Comparison of ENCODE assay signal across 14 cellular contexts in genomic region chr5:157107508-157107907, GRCh38. TPM values are rescaled to one million over a fixed set of nuclear protein-coding genes. Genes with fewer than 3 reads are reported as not detected.
DNase-seq lines count a peak whose midpoint lies in the region; ATAC-seq and TF ChIP-seq lines count a peak whose summit lies in the region.
"Had no signal": no experiment of that assay in that cellular context is flagged by ENCODE, and none has a peak within 500 bp of the region (broad histone marks: within the 10 kb centered on the region; RNA-seq: fewer than 3 reads in every experiment).

No MANE protein-coding gene starts in this region.

- H3K36me3 Mint-ChIP-seq in CD8-positive, alpha-beta T cell: peaks cover 10% of the 10 kb centered on the region

- peak overlapping the region; percentile 39 for H3K4me3 Mint-ChIP-seq in CD8-positive, alpha-beta T cell

- no peak overlapping the region for H3K9ac ChIP-seq in trophoblast cell (ENCODE audit: low read length)

- TF ChIP-seq CTCF in CD8-positive, alpha-beta T cell (IDR thresholded peaks at IDR 0.05): no peak
- TF ChIP-seq CTCF in NB4 (IDR thresholded peaks at IDR 0.05; ENCODE audit: low read depth, low read length) (no peak), testis (IDR thresholded peaks at IDR 0.05) (no peak)

- H3K79me2 ChIP-seq in trophoblast cell (ENCODE audit: control insufficient read depth, insufficient read depth, low read length, poor library complexity): no peaks in the 10 kb centered on the region

- H3K79me1 ChIP-seq in trophoblast cell (ENCODE audit: low read length): peaks cover 8% of the 10 kb centered on the region

- no peak overlapping the region for H2BK12ac ChIP-seq in trophoblast cell (ENCODE audit: low read length)

- no peaks in the 10 kb centered on the region for H3K9me3 Mint-ChIP-seq in CD8-positive, alpha-beta T cell

- H4K12ac ChIP-seq in trophoblast cell (ENCODE audit: low read depth, low read length): no peak overlapping the region

- H2AFZ ChIP-seq in trophoblast cell (ENCODE audit: insufficient read depth, low read length, poor library complexity): no peak overlapping the region

- no peak overlapping the region for H3K14ac ChIP-seq in trophoblast cell (ENCODE audit: low read length)

- POLR2A ChIA-PET in CD8-positive, alpha-beta T cell (lab: Charles Lee): interaction anchor here (0.6 kb wide), 1 partner anchor 567 kb away, joined by 3 read pairs; no protein-coding TSS in a partner anchor

- no peak overlapping the region for H3K4ac ChIP-seq in trophoblast cell (ENCODE audit: low read depth, low read length)

- no peak overlapping the region for H3K23ac ChIP-seq in trophoblast cell (ENCODE audit: low read length)

- H3K27me3 Mint-ChIP-seq in CD8-positive, alpha-beta T cell (ENCODE audit: low read depth): no peaks in the 10 kb centered on the region

- H3K27ac ChIP-seq in CD8-positive, alpha-beta T cell (ENCODE audit: low read depth, low read length): no peak overlapping the region
- H3K27ac ChIP-seq in trophoblast cell (ENCODE audit: low read depth, low read length): no peak overlapping the region
- no peak overlapping the region for H3K27ac ChIP-seq in testis
- no peak overlapping the region for H3K27ac ChIP-seq in right cardiac atrium (ENCODE audit: low read length)
- H3K27ac ChIP-seq: RWPE1 had no signal

- H3K27me3 ChIP-seq in CD8-positive, alpha-beta T cell (ENCODE audit: insufficient read depth, low read length): no peaks in the 10 kb centered on the region
- H3K27me3 ChIP-seq in trophoblast cell (ENCODE audit: insufficient read depth, low read length): no peaks in the 10 kb centered on the region
- H3K27me3 ChIP-seq in testis: no peaks in the 10 kb centered on the region
- H3K27me3 ChIP-seq in right cardiac atrium (ENCODE audit: control insufficient read depth, insufficient read depth): no peaks in the 10 kb centered on the region

- WGBS in trophoblast cell (ENCODE audit: extremely low coverage, insufficient coverage, insufficient read length): no CpG with 5 or more reads among the region's 3 CpGs
- 62 to 74% methylated on average over 3 of the region's 3 CpGs for WGBS in testis, 2 donors
- 57% methylated on average over 3 of the region's 3 CpGs for WGBS in right cardiac atrium

- DNase-seq in CD8-positive, alpha-beta T cell: no peak
- DNase-seq in NB4 (ENCODE audit: low read depth) (peak; percentile 46), astrocyte of the hippocampus (ENCODE audit: low read depth, low spot score) (peak; percentile 9), trophoblast cell (peak; percentile 39 to 44), testis (no peak), right cardiac atrium (no peak)
- no peak for DNase-seq in NK-92 treated with Interleukin-12 subunit alpha and Interleukin-12 subunit beta, amount 100 ng/mL, for 24 hours (lab: John Stamatoyannopoulos, UW)
- DNase-seq: amniotic stem cell, glutamatergic neuron had no signal

- no peak overlapping the region for H3K18ac ChIP-seq in trophoblast cell (ENCODE audit: low read length)

- intact Hi-C loops in CD8-positive, alpha-beta T cell (cut with DNase I, micrococcal nuclease): no loop called here
- intact Hi-C loops in testis (cut with DNase I; ENCODE audit: low total_unique reads): no loop called here
- intact Hi-C loops in right cardiac atrium (cut with DNase I): no loop called here

- peak overlapping the region; percentile 38 for H3K4me2 ChIP-seq in trophoblast cell (ENCODE audit: low read length)

- no peak overlapping the region for H4K91ac ChIP-seq in trophoblast cell (ENCODE audit: low read depth, low read length)

- peak overlapping the region; percentile 49 for H3K27ac Mint-ChIP-seq in CD8-positive, alpha-beta T cell

- H2BK5ac ChIP-seq in trophoblast cell (ENCODE audit: low read depth, low read length, poor library complexity): no peak overlapping the region

- ATAC-seq in CD8-positive, alpha-beta T cell: no peak
- no peak for ATAC-seq in GM18502 (IDR thresholded peaks at IDR 0.05; ENCODE audit: poor library complexity, unreplicated experiment)
- no peak for ATAC-seq in right cardiac atrium
- ATAC-seq: HCT116 had no signal

- TF ChIP-seq POLR2A in NB4 (IDR thresholded peaks at IDR 0.05; ENCODE audit: extremely low read depth, insufficient read length) (no peak), testis (IDR thresholded peaks at IDR 0.05) (no peak)

- no peaks in the 10 kb centered on the region for H3K36me3 ChIP-seq in CD8-positive, alpha-beta T cell (ENCODE audit: insufficient read depth, low read length)
- no peaks in the 10 kb centered on the region for H3K36me3 ChIP-seq in trophoblast cell (ENCODE audit: control insufficient read depth in 1 of 2, insufficient read depth in 2 of 2, low read length in 2 of 2)
- no peaks in the 10 kb centered on the region for H3K36me3 ChIP-seq in testis (ENCODE audit: low read depth, missing control alignments)

- no peak overlapping the region for H4K8ac ChIP-seq in trophoblast cell (ENCODE audit: low read depth, low read length)

- peaks cover 43% of the 10 kb centered on the region for H3K4me1 Mint-ChIP-seq in CD8-positive, alpha-beta T cell (ENCODE audit: low read depth)

- H2BK120ac ChIP-seq in trophoblast cell (ENCODE audit: insufficient read depth, low read length, poor library complexity): no peak overlapping the region

- no peaks in the 10 kb centered on the region for H3K9me3 ChIP-seq in CD8-positive, alpha-beta T cell (ENCODE audit: low read length)
- H3K9me3 ChIP-seq in trophoblast cell (ENCODE audit: insufficient read depth, low read depth, low read length) (no peaks in the 10 kb centered on the region), testis (no peaks in the 10 kb centered on the region), right cardiac atrium (ENCODE audit: control insufficient read depth, low read length) (no peaks in the 10 kb centered on the region)

- peaks cover 22% of the 10 kb centered on the region for H3K4me1 ChIP-seq in CD8-positive, alpha-beta T cell (ENCODE audit: insufficient read depth, low read length)
- H3K4me1 ChIP-seq in trophoblast cell (ENCODE audit: control insufficient read depth in 1 of 2, insufficient read depth in 2 of 2, low read length in 2 of 2): peaks cover 9 to 11% of the 10 kb centered on the region in 2 experiments
- H3K4me1 ChIP-seq in testis: no peaks in the 10 kb centered on the region
- H3K4me1 ChIP-seq in right cardiac atrium (ENCODE audit: control insufficient read depth, insufficient read depth, low read length): no peaks in the 10 kb centered on the region

- H2AK5ac ChIP-seq in trophoblast cell (ENCODE audit: low read length): no peak overlapping the region

- no peak overlapping the region for H3K4me3 ChIP-seq in CD8-positive, alpha-beta T cell (ENCODE audit: low read depth, low read length)
- H3K4me3 ChIP-seq in NB4 (ENCODE audit: low read depth, low read length) (no peak overlapping the region), trophoblast cell (ENCODE audit: low read depth, low read length) (no peak overlapping the region), testis (no peak overlapping the region), right cardiac atrium (ENCODE audit: low read length) (no peak overlapping the region)
- H3K4me3 ChIP-seq: lung had no signal

- CTCF ChIA-PET in CD8-positive, alpha-beta T cell (lab: Charles Lee): no interaction called here

RNA-seq across cellular contexts. Expression of gene HAVCR2, which starts 1.3 kb away (rescaled TPM):
- 1 to 10 TPM; 1.6 to 3.8 TPM for total RNA-seq in CD8-positive, alpha-beta T cell
- 0.60 and 0.67 TPM in 2 replicates for polyA plus RNA-seq in trophoblast cell (2013)
- total RNA-seq in testis: 1 to 10 TPM; 3.1 to 3.2 TPM
- polyA plus RNA-seq in testis (ENCODE audit: insufficient read depth, low read depth, low replicate concordance): 3.6 TPM
- 1 to 10 TPM; 4.7 to 5.2 (median 4.9) TPM for total RNA-seq in right cardiac atrium
- polyA plus RNA-seq in right cardiac atrium: 1.8 TPM

RNA-seq across cellular contexts. Expression of gene MED7, which starts 35.2 kb away (rescaled TPM):
- total RNA-seq in CD8-positive, alpha-beta T cell: 1 to 10 TPM; 5.4 to 5.9 TPM
- polyA plus RNA-seq in trophoblast cell (2013): 8.6 and 8.9 TPM in 2 replicates
- 10 to 100 TPM; 16.8 to 21.1 TPM for total RNA-seq in testis
- 50.3 TPM for polyA plus RNA-seq in testis (ENCODE audit: insufficient read depth, low read depth, low replicate concordance)
- total RNA-seq in right cardiac atrium: 10 to 100 TPM in 3 of 4 donors, 1 to 10 TPM in 1; 9.6 to 10.6 (median 10.2) TPM
- 14.3 TPM for polyA plus RNA-seq in right cardiac atrium

RNA-seq across cellular contexts. Expression of gene HAVCR1, which starts 48.6 kb away (rescaled TPM):
- total RNA-seq in CD8-positive, alpha-beta T cell: 1 to 10 TPM; 2.3 to 2.6 TPM
- polyA plus RNA-seq in trophoblast cell (2013): 0.83 and 1.1 TPM in 2 replicates
- total RNA-seq in testis (1 to 10 TPM; 1.1 to 1.7 TPM), right cardiac atrium (not detected)
- polyA plus RNA-seq in testis (ENCODE audit: insufficient read depth, low read depth, low replicate concordance) (3.1 TPM), right cardiac atrium (not detected)
- total RNA-seq: pulmonary artery endothelial cell had no signal

RNA-seq across cellular contexts. Expression of gene GARIN3, which starts 58.6 kb away (rescaled TPM):
- total RNA-seq in CD8-positive, alpha-beta T cell: not detected
- not detected in 2 replicates for polyA plus RNA-seq in trophoblast cell (2013)
- total RNA-seq in testis (10 to 100 TPM; 11.5 to 27.8 TPM), right cardiac atrium (not detected)
- polyA plus RNA-seq in testis (ENCODE audit: insufficient read depth, low read depth, low replicate concordance) (45.6 TPM), right cardiac atrium (not detected)
- total RNA-seq: lung, pulmonary artery endothelial cell had no signal
- polyA plus RNA-seq: lung had no signal

Comparison
In these comparisons a context has a peak if more than half of its experiments do, and no peak if none do; other contexts are left out.
1. DNase-seq: peak in NB4 (single experiment), astrocyte of the hippocampus (single experiment) and trophoblast cell (2 of 2); none in CD8-positive, alpha-beta T cell (0 of 7), testis (single experiment), NK-92 treated with Interleukin-12 subunit alpha and Interleukin-12 subunit beta, amount 100 ng/mL, for 24 hours (single experiment) and right cardiac atrium (0 of 3).